Comparison of ENCODE assay signal across 3 cellular contexts in the genomic region with DNA sequence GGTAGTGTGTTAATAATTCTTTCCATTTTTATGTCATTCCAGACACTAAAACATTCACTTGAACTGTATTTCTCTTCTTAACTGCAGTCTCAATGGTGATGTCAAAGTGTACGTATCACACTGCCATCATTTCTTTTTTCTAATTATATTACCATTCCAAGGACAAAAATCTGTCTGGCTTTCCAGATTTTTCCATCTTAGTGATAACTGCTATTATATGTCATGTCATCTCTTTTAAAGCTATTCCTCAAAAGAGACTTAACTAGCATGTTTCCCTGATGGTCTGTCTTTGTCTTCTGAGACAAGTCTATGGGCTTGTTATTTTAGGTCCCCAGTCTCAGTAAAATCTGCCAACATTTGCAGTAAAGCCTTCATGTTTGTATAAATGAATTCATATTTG.
"Had no signal": no experiment of that assay in that cellular context is flagged by ENCODE, and none has a peak within 500 bp of the region (broad histone marks: within the 10 kb centered on the region; RNA-seq: fewer than 3 reads in every experiment).

No MANE protein-coding gene starts in this region.

- DNase-seq: GDM1, GF-D8 had no signal

- H3K4me3 ChIP-seq: GM12878 had no signal
